1 cellular context compared by ENCODE assay signal in genomic region chr20:4524307-4524706, GRCh38.
TF ChIP-seq lines count a peak whose summit lies in the region.

No MANE protein-coding gene starts in this region.

TF ChIP-seq in HepG2, 621 proteins besides CTCF, POLR2A, EP300 and RAD21 (continued from another document):
- TF ChIP-seq ZBTB14 (CRISPR knock-in tag; IDR thresholded peaks at IDR 0.05) = no peak
- TF ChIP-seq ZFYVE20 (CRISPR knock-in tag; IDR thresholded peaks at IDR 0.05; ENCODE audit: borderline replicate concordance, low read depth) = no peak
- no peak for TF ChIP-seq MEIS1 (CRISPR knock-in tag; IDR thresholded peaks at IDR 0.05; ENCODE audit: borderline replicate concordance)
- no peak for TF ChIP-seq ZNF543 (CRISPR knock-in tag; IDR thresholded peaks at IDR 0.05)
